8 cellular contexts compared by ENCODE assay signal in the genomic region with DNA sequence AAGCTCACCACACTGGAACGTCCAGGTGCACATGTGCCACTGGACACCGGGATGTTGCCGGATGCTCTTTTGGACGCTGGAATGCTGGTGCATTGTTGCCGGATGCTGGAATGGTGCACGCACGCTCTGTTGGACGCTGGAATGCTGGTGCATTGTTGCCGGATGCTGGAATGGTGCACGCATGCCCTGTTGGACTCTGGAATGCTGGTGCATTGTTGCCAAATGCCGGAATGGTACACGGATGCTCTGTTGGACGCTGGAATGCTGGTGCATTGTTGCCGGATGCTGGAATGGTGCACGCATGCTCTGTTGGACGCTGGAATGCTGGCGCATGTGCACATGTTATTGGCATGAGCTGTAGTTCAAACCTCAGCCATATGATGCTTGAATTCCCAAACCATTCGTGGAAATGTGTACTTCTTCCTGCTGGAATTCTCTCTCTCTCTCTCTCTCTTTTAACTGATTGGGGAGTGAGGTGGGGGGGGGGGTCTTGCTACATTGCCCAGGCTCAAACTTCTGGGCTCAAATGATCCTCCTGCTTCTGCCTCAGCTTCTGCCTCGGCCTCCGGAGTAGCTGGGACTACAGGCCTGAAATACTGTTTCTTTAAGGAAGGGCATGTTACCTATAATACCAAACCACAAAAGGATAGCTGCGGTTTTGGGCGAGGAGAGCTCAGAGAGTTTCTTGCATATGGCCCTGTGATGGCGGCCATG. TPM values are rescaled to one million over a fixed set of nuclear protein-coding genes. Genes with fewer than 3 reads are reported as not detected.
DNase-seq lines count a peak whose midpoint lies in the region; ATAC-seq, FAIRE-seq and TF ChIP-seq lines count a peak whose summit lies in the region.

No MANE protein-coding gene starts in this region.

- CTCF ChIA-PET in A549 (lab: Yijun Ruan, JAX): interaction anchor here (0.6 to 2.4 kb wide), 2 partner anchors 61 to 326 kb away, joined by 3 to 9 read pairs; no protein-coding TSS in a partner anchor
- CTCF ChIA-PET in HEK293 (lab: Yijun Ruan, JAX): interaction anchor here (0.6 kb wide), 1 partner anchor 63 kb away, joined by 4 read pairs; no protein-coding TSS in a partner anchor

- peak overlapping the region; percentile 63 to 73 for H3K9ac ChIP-seq in colonic mucosa (ENCODE audit: low read depth in 2 of 2, low read length in 2 of 2)

- peak overlapping the region; percentile 51; the same call in 2 of the 3 replicates for H3K4me3 ChIP-seq in A549
- peak overlapping the region; percentile 65 for H3K4me3 ChIP-seq in HEK293 (ENCODE audit: low read depth, low read length)
- peak overlapping the region; percentile 42 for H3K4me3 ChIP-seq in colonic mucosa

- H3K36me3 ChIP-seq in HEK293 (ENCODE audit: control insufficient read depth in 2 of 2, insufficient read depth in 1 of 2, low read length in 2 of 2) (no peaks in the 10 kb centered on the region), colonic mucosa (no peaks in the 10 kb centered on the region)

- no peak for FAIRE-seq in A549 (lab: Jason Lieb, UNC)

- POLR2A ChIA-PET in A549 (lab: Yijun Ruan, JAX): no interaction called here
- POLR2A ChIA-PET in HEK293 (lab: Yijun Ruan, JAX): interaction anchor here (0.6 to 1.0 kb wide), 2 partner anchors 34 to 53 kb away, joined by 3 read pairs; no protein-coding TSS in a partner anchor

- no peaks in the 10 kb centered on the region for H3K9me3 ChIP-seq in A549
- no peaks in the 10 kb centered on the region for H3K9me3 ChIP-seq in HEK293 (ENCODE audit: control insufficient read depth, insufficient read depth, low read depth, low read length)
- H3K9me3 ChIP-seq in colonic mucosa: no peaks in the 10 kb centered on the region

- H3K36me3 Mint-ChIP-seq in naive B cell: no peaks in the 10 kb centered on the region
- H3K36me3 Mint-ChIP-seq in CD14-positive monocyte: peaks cover 0 to 2% of the 10 kb centered on the region in 2 donors

- intact Hi-C loops in colonic mucosa (cut with DNase I) (no loop called here), CD14-positive monocyte (cut with micrococcal nuclease) (no loop called here)

- H3K27ac ChIP-seq in A549 (no peak overlapping the region), HEK293 (ENCODE audit: extremely low read depth, low read depth, low read length) (no peak overlapping the region), colonic mucosa (no peak overlapping the region)

- no peak for TF ChIP-seq EP300 in A549 (IDR thresholded peaks at IDR 0.05)

- DNase-seq in A549 (ENCODE audit: low read depth in 1 of 2, low spot score in 1 of 2) (no peak), colonic mucosa (no peak), naive B cell (no peak), AG08396 (ENCODE audit: low spot score) (no peak), cerebellar nuclear complex (lab: John Stamatoyannopoulos, UW) (no peak), CD14-positive monocyte (ENCODE audit: low spot score) (no peak)

- H3K4me1 Mint-ChIP-seq in naive B cell (peaks cover 16 to 35% (median 31%) of the 10 kb centered on the region in 3 donors), CD14-positive monocyte (peaks cover 3% of the 10 kb centered on the region)

- H3K27ac Mint-ChIP-seq in naive B cell (peak overlapping the region in 3 of 6 donors; percentile 5 to 70 (median 26)), CD14-positive monocyte (no peak overlapping the region)

- WGBS in A549 (ENCODE audit: missing lambda C conversion rate): 75% methylated on average over 11 of the region's 23 CpGs

- no peak for TF ChIP-seq POLR2A in A549 (IDR thresholded peaks at IDR 0.05; ENCODE audit: low read length)

- H3K4me2 ChIP-seq in A549: peak overlapping the region; percentile 95

- H3K4me3 Mint-ChIP-seq in naive B cell (peak overlapping the region; percentile 57 to 89 (median 81)), CD14-positive monocyte (peak overlapping the region in 1 of 2 donors; percentile 76)

- no peaks in the 10 kb centered on the region for H3K4me1 ChIP-seq in A549
- peaks cover 8% of the 10 kb centered on the region for H3K4me1 ChIP-seq in HEK293 (ENCODE audit: control insufficient read depth, insufficient read depth, low read length)
- no peaks in the 10 kb centered on the region for H3K4me1 ChIP-seq in colonic mucosa

- H3K27me3 Mint-ChIP-seq in naive B cell: peaks cover 23 to 43% (median 27%) of the 10 kb centered on the region in 3 donors
- H3K27me3 Mint-ChIP-seq in CD14-positive monocyte (ENCODE audit: low read depth in 3 of 3): peaks cover 35 to 65% (median 38%) of the 10 kb centered on the region in 3 donors

- ATAC-seq in A549 (no peak), naive B cell (ENCODE audit: low read depth in 2 of 2) (no peak), HG03442 (IDR thresholded peaks at IDR 0.05; ENCODE audit: unreplicated experiment) (no peak)

- no peak for TF ChIP-seq RAD21 in A549 (conservative IDR thresholded peaks at IDR 0.05 in 1 of 2, IDR thresholded peaks at IDR 0.05 in 1 of 2)

- H3K9me3 Mint-ChIP-seq in naive B cell (peaks cover 0 to 8% (median 0%) of the 10 kb centered on the region in 7 donors), CD14-positive monocyte (peaks cover 0 to 16% (median 6%) of the 10 kb centered on the region in 7 donors)

- TF ChIP-seq CTCF in A549 (IDR thresholded peaks at IDR 0.05): no peak
- no peak for TF ChIP-seq CTCF in HEK293 (tag by site-specific recombination; IDR thresholded peaks at IDR 0.05)
- no peak for TF ChIP-seq CTCF in colonic mucosa (IDR thresholded peaks at IDR 0.05)
- no peak for TF ChIP-seq CTCF in CD14-positive monocyte (IDR thresholded peaks at IDR 0.05)

- peaks cover 7% of the 10 kb centered on the region for H3K27me3 ChIP-seq in colonic mucosa

TF ChIP-seq in A549, 52 proteins besides CTCF, POLR2A, EP300 and RAD21 (continues in another document):
- no peak for TF ChIP-seq JUN (IDR thresholded peaks at IDR 0.05)
- no peak for TF ChIP-seq CBX2 (IDR thresholded peaks at IDR 0.05; ENCODE audit: borderline replicate concordance, low read depth)
- no peak for TF ChIP-seq RCOR1 (IDR thresholded peaks at IDR 0.05; ENCODE audit: low read depth, low read length)
- TF ChIP-seq FOXS1 (CRISPR knock-in tag; IDR thresholded peaks at IDR 0.05): no peak
- TF ChIP-seq ZSCAN20 (CRISPR knock-in tag; IDR thresholded peaks at IDR 0.05): no peak
- TF ChIP-seq PHF8 (IDR thresholded peaks at IDR 0.05; ENCODE audit: borderline replicate concordance, low read depth): no peak

TF ChIP-seq in HEK293, 187 proteins besides CTCF, POLR2A, EP300 and RAD21:
- TF ChIP-seq ZNF404 (tag by site-specific recombination; IDR thresholded peaks at IDR 0.05) (no peak), ZNF121 (tag by site-specific recombination; IDR thresholded peaks at IDR 0.05) (peak; percentile 94)
TF ChIP-seq in HEK293: peak in this region for 1.

RNA-seq across cellular contexts. Expression of a gene that starts 1.2 kb away (rescaled TPM):
- polyA plus RNA-seq in A549 (2011; rRNA removed) (0.92 and 0.99 TPM in 2 replicates), A549 (2017; fragmentation: RNase III; extraction: RNeasy Plus Mini Kit Qiagen cat#74134 plus additional on column Dnase treatment) (0.16 to 0.37 TPM (median 0.36 TPM) in 3 replicates), naive B cell (ENCODE audit: low read depth in 6 of 6) (1 to 10 TPM; 2.1 to 4.7 (median 4.2) TPM), CD14-positive monocyte (not detected)
- 0.37 and 0.45 TPM in 2 replicates for polyA plus RNA-seq in A549 (2012; cell fraction: cytosol; rRNA removed)
- polyA plus RNA-seq in A549 (2012; cell fraction: nucleus; rRNA removed): 0.93 and 1.3 TPM in 2 replicates
- polyA minus RNA-seq in A549 (2011; rRNA and poly(A)+ RNA removed): 0.50 and 0.88 TPM in 2 replicates
- 10 to 100 TPM; 45.0 to 88.3 TPM for total RNA-seq in colonic mucosa
